In the genomic region with DNA sequence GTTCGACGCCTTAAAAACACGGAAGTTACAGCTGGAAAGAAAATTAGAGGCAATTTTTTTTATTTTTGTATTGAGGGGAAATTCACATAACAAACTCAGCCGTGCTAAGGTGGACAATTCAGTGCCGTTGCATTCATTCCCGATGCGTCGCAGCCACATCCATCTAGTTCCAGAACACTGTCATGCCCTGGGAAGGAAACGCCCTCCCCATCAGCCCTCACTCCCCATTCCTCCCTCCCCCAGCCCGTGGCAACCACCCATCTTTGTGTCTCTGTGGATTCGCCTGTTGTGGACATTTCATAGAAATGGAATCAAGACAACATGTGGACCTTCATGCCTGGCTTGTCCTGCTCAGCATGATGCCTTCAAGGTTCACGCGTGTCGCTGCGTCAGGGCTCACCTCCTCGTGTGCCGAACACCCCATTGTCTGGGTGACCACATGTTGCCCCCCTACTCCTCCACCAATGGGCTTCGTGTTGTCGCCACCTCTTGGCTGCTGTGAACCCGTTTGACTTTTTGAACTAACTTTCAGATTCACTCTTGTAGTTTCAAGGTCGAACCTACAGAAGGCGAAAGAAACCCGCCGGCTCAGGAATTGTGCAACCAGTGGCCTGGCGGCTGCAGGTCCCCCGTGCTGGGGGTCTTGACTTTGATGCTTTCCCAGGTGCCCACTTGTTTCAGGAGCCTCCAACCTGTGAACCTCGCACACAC, we compare ENCODE assay signal across 16 cellular contexts. TPM values are rescaled to one million over a fixed set of nuclear protein-coding genes. Genes with fewer than 3 reads are reported as not detected.
DNase-seq lines count a peak whose midpoint lies in the region; ATAC-seq and TF ChIP-seq lines count a peak whose summit lies in the region.
"Had no signal": no experiment of that assay in that cellular context is flagged by ENCODE, and none has a peak within 500 bp of the region (broad histone marks: within the 10 kb centered on the region; RNA-seq: fewer than 3 reads in every experiment).

No MANE protein-coding gene starts in this region.

- no peak overlapping the region for H3K4me3 ChIP-seq in endodermal cell (ENCODE audit: low read length)
- H3K4me3 ChIP-seq: coronary artery, ovary, stomach had no signal

- H3K27me3 ChIP-seq in endodermal cell (ENCODE audit: control insufficient read depth, insufficient read depth, low read length, poor library complexity, severe bottlenecking): no peaks in the 10 kb centered on the region
- H3K27me3 ChIP-seq: ovary, stomach had no signal

- WGBS in endodermal cell (ENCODE audit: insufficient coverage in 1 of 2, insufficient read length in 1 of 2), 2 experiments: 93 to 94% methylated on average over 19 to 27 of the region's 27 CpGs

- peak overlapping the region; percentile 29 for H3K27ac Mint-ChIP-seq in T-helper 17 cell
- H3K27ac Mint-ChIP-seq in endodermal cell: no peak overlapping the region
- H3K27ac Mint-ChIP-seq in stimulated activated naive B cell treated with anti-CD40 and anti-IgM and Interleukin-4, amounts not matched to agents 10 μg/mL and 1 μg/mL and 100 μg/mL, for 72 hours: peak overlapping the region; percentile 86

- peak; percentile 40 for TF ChIP-seq CTCF in endodermal cell (conservative IDR thresholded peaks at IDR 0.05)

- intact Hi-C loops in left cardiac atrium (cut with DNase I): no loop called here

- H3K4me1 Mint-ChIP-seq in T-helper 17 cell (peaks cover 8% of the 10 kb centered on the region), endodermal cell (no peaks in the 10 kb centered on the region)
- peaks cover 18 to 21% of the 10 kb centered on the region in 2 donors for H3K4me1 Mint-ChIP-seq in stimulated activated naive B cell treated with anti-CD40 and anti-IgM and Interleukin-4, amounts not matched to agents 10 μg/mL and 1 μg/mL and 100 μg/mL, for 72 hours

- H3K9ac ChIP-seq in endodermal cell (ENCODE audit: extremely low read depth, low read length, poor library complexity, severe bottlenecking): no peak overlapping the region
- H3K9ac ChIP-seq: KMS-11 had no signal

- ATAC-seq in T-helper 17 cell (no peak), left cardiac atrium (no peak)
- no peak for ATAC-seq in stimulated activated naive B cell treated with anti-CD40 and anti-IgM and Interleukin-4, amounts not matched to agents 10 μg/mL and 1 μg/mL and 100 μg/mL, for 72 hours (replicated peaks)

- H3K36me3 Mint-ChIP-seq in T-helper 17 cell (ENCODE audit: low read depth) (no peaks in the 10 kb centered on the region), endodermal cell (ENCODE audit: low read depth) (peaks cover 13% of the 10 kb centered on the region)
- peaks cover 24 to 31% of the 10 kb centered on the region in 2 donors for H3K36me3 Mint-ChIP-seq in stimulated activated naive B cell treated with anti-CD40 and anti-IgM and Interleukin-4, amounts not matched to agents 10 μg/mL and 1 μg/mL and 100 μg/mL, for 72 hours

- H3K9me3 ChIP-seq in T-helper 17 cell (ENCODE audit: control insufficient read depth, low read length, poor library complexity, severe bottlenecking): no peaks in the 10 kb centered on the region
- H3K9me3 ChIP-seq in endodermal cell (ENCODE audit: control insufficient read depth, low read length): no peaks in the 10 kb centered on the region
- H3K9me3 ChIP-seq: ovary had no signal

- H3K27me3 Mint-ChIP-seq in T-helper 17 cell (no peaks in the 10 kb centered on the region), endodermal cell (ENCODE audit: insufficient read depth) (no peaks in the 10 kb centered on the region)
- H3K27me3 Mint-ChIP-seq in stimulated activated naive B cell treated with anti-CD40 and anti-IgM and Interleukin-4, amounts not matched to agents 10 μg/mL and 1 μg/mL and 100 μg/mL, for 72 hours: no peaks in the 10 kb centered on the region

- no peaks in the 10 kb centered on the region for H3K9me3 Mint-ChIP-seq in endodermal cell
- H3K9me3 Mint-ChIP-seq in stimulated activated naive B cell treated with anti-CD40 and anti-IgM and Interleukin-4, amounts not matched to agents 10 μg/mL and 1 μg/mL and 100 μg/mL, for 72 hours: no peaks in the 10 kb centered on the region

- peak; percentile 24 for DNase-seq in stimulated activated CD4-positive, alpha-beta T cell treated with anti-CD3 and anti-CD28 coated beads, Interleukin-1b, Interleukin-23, amount 100 ng/mL, for 48 hours
- no peak for DNase-seq in stimulated activated CD4-positive, alpha-beta T cell treated with anti-CD3 and anti-CD28 coated beads, Interleukin-12 subunit alpha, Interleukin-12 subunit beta, amount 100 ng/mL, for 4 hours
- DNase-seq in T-helper 17 cell (no peak), endodermal cell (peak; percentile 60), GM19238 (ENCODE audit: insufficient read length, low spot score) (no peak), left cardiac atrium (no peak), DMS153 (lab: John Stamatoyannopoulos, UW) (no peak)
- DNase-seq in stimulated activated naive B cell treated with anti-CD40 and anti-IgM and Interleukin-4, amounts not matched to agents 10 μg/mL and 1 μg/mL and 100 μg/mL, for 72 hours: no peak
- DNase-seq: activated effector memory CD4-positive, alpha-beta T cell treated with Interleukin-2 at 50 U/mL for 16 hours; AML-193; Calu3; ovary; stomach had no signal

- no peak overlapping the region for H3K27ac ChIP-seq in endodermal cell (ENCODE audit: low read depth, low read length)
- H3K27ac ChIP-seq: coronary artery, HL-60, KMS-11, ovary, stomach had no signal

- no peaks in the 10 kb centered on the region for H3K4me1 ChIP-seq in endodermal cell (ENCODE audit: control insufficient read depth, insufficient read depth, low read length)

- H3K4me3 Mint-ChIP-seq in T-helper 17 cell (peak overlapping the region; percentile 52), endodermal cell (no peak overlapping the region)
- H3K4me3 Mint-ChIP-seq in stimulated activated naive B cell treated with anti-CD40 and anti-IgM and Interleukin-4, amounts not matched to agents 10 μg/mL and 1 μg/mL and 100 μg/mL, for 72 hours: no peak overlapping the region

- no peaks in the 10 kb centered on the region for H3K36me3 ChIP-seq in endodermal cell (ENCODE audit: control insufficient read depth, insufficient read depth, low read length)
- H3K36me3 ChIP-seq: ovary had no signal

RNA-seq across cellular contexts. Expression of a gene that starts 17.4 kb away (rescaled TPM):
- total RNA-seq in T-helper 17 cell: 10 to 100 TPM; 32.6 to 39.3 TPM
- 10 to 100 TPM; 40.1 to 43.1 TPM for total RNA-seq in endodermal cell
- 36.8 TPM for polyA plus RNA-seq in endodermal cell (2013, experiment 1 of 2)
- polyA plus RNA-seq in endodermal cell (2013, experiment 2 of 2): 37.7 TPM
- total RNA-seq in left cardiac atrium: 10 to 100 TPM; 17.2 to 17.6 TPM

RNA-seq across cellular contexts. Expression of a gene that starts 36.4 kb away (rescaled TPM):
- total RNA-seq in T-helper 17 cell (10 to 100 TPM; 23.2 to 23.7 TPM), endodermal cell (10 to 100 TPM; 47.9 to 48.4 TPM), left cardiac atrium (10 to 100 TPM; 64.9 to 65.7 TPM)
- 43.3 TPM for polyA plus RNA-seq in endodermal cell (2013, experiment 1 of 2)
- 38.8 TPM for polyA plus RNA-seq in endodermal cell (2013, experiment 2 of 2)

Comparison
In these comparisons a context has a peak if more than half of its experiments do, and no peak if none do; other contexts are left out.
1. DNase-seq: peak in stimulated activated CD4-positive, alpha-beta T cell treated with anti-CD3 and anti-CD28 coated beads, Interleukin-1b, Interleukin-23, amount 100 ng/mL, for 48 hours (single experiment) and endodermal cell (single experiment); none in stimulated activated CD4-positive, alpha-beta T cell treated with anti-CD3 and anti-CD28 coated beads, Interleukin-12 subunit alpha, Interleukin-12 subunit beta, amount 100 ng/mL, for 4 hours (single experiment), T-helper 17 cell (0 of 3), stimulated activated naive B cell treated with anti-CD40 and anti-IgM and Interleukin-4, amounts not matched to agents 10 μg/mL and 1 μg/mL and 100 μg/mL, for 72 hours (single experiment), GM19238 (single experiment), left cardiac atrium (single experiment) and DMS153 (single experiment).